ENCODE assay signal across 16 cellular contexts in genomic region chr10:11086177-11086576, GRCh38.
A peak's percentile ranks its signal among the peaks of the same experiment; 100 is the strongest.
DNase-seq lines count a peak whose midpoint lies in the region; ATAC-seq and TF ChIP-seq lines count a peak whose summit lies in the region.
"Had no signal": no experiment of that assay in that cellular context is flagged by ENCODE, and none has a peak within 500 bp of the region (broad histone marks: within the 10 kb centered on the region; RNA-seq: fewer than 3 reads in every experiment).

No MANE protein-coding gene starts in this region.

- H4K20me1 ChIP-seq in neural progenitor cell (ENCODE audit: low read depth): no peaks in the 10 kb centered on the region

- DNase-seq in right atrium auricular region (ENCODE audit: low spot score): peak; percentile 73
- no peak for DNase-seq in neural progenitor cell (ENCODE audit: low spot score)
- DNase-seq in uterus: peak; percentile 50 to 71
- DNase-seq in activated CD4-positive, alpha-beta T cell treated with anti-CD3 and anti-CD28 coated beads for 4 hours: no peak
- DNase-seq in stimulated activated CD4-positive, alpha-beta T cell treated with anti-CD3 and anti-CD28 coated beads, Interleukin-12 subunit alpha, Interleukin-12 subunit beta, amount 100 ng/mL, for 4 hours: no peak
- no peak for DNase-seq in stimulated activated CD4-positive, alpha-beta T cell treated with anti-CD3 and anti-CD28 coated beads, Interleukin-2, amount 100 ng/mL, for 24 hours
- DNase-seq: ACHN; CD4-positive, CD25-positive, alpha-beta regulatory T cell; DMS53; Karpas-422; NCI-H1105 treated with DMSO at 0.1 percent for 48 hours; NCI-H187; NCI-H82 had no signal

- H3K4me3 ChIP-seq in gastroesophageal sphincter (no peak overlapping the region), right atrium auricular region (no peak overlapping the region), neural progenitor cell (no peak overlapping the region), uterus (no peak overlapping the region)
- H3K4me3 ChIP-seq: GM12878 had no signal

- H3K27ac ChIP-seq in gastroesophageal sphincter (no peak overlapping the region), right atrium auricular region (peak overlapping the region; percentile 51 to 82), neural progenitor cell (no peak overlapping the region), uterus (peak overlapping the region; percentile 18 to 56)

- no peaks in the 10 kb centered on the region for H3K36me3 ChIP-seq in gastroesophageal sphincter
- no peaks in the 10 kb centered on the region for H3K36me3 ChIP-seq in right atrium auricular region
- H3K36me3 ChIP-seq in neural progenitor cell: no peaks in the 10 kb centered on the region
- H3K36me3 ChIP-seq in uterus: no peaks in the 10 kb centered on the region

- H3K79me2 ChIP-seq in neural progenitor cell (ENCODE audit: low read depth): no peaks in the 10 kb centered on the region

- TF ChIP-seq CTCF in gastroesophageal sphincter (IDR thresholded peaks at IDR 0.05): no peak
- TF ChIP-seq CTCF in right atrium auricular region (IDR thresholded peaks at IDR 0.05): no peak
- no peak for TF ChIP-seq CTCF in neural progenitor cell (IDR thresholded peaks at IDR 0.05)
- no peak for TF ChIP-seq CTCF in uterus (IDR thresholded peaks at IDR 0.05)

- H3K9me3 Mint-ChIP-seq in neural progenitor cell: peaks cover 6% of the 10 kb centered on the region

- TF ChIP-seq EP300 in gastroesophageal sphincter (IDR thresholded peaks at IDR 0.05): no peak

- peak; percentile 66 for ATAC-seq in gastroesophageal sphincter
- ATAC-seq: GM12878, Panc1 had no signal

- H3K4me1 ChIP-seq in gastroesophageal sphincter: peaks cover 4 to 39% (median 21%) of the 10 kb centered on the region in 3 donors
- peaks cover 0 to 64% of the 10 kb centered on the region in 2 donors for H3K4me1 ChIP-seq in right atrium auricular region
- no peaks in the 10 kb centered on the region for H3K4me1 ChIP-seq in neural progenitor cell
- H3K4me1 ChIP-seq in uterus: no peaks in the 10 kb centered on the region

- H3K4me1 Mint-ChIP-seq in neural progenitor cell: peaks cover 2% of the 10 kb centered on the region
- H3K4me1 Mint-ChIP-seq: CD4-positive, CD25-positive, alpha-beta regulatory T cell had no signal

- intact Hi-C loops in uterus (cut with DNase I; ENCODE audit: low total_unique reads): no loop called here

- no peaks in the 10 kb centered on the region for H3K27me3 Mint-ChIP-seq in neural progenitor cell (ENCODE audit: insufficient read depth, low read depth)
- H3K27me3 Mint-ChIP-seq: CD4-positive, CD25-positive, alpha-beta regulatory T cell had no signal

- H2AFZ ChIP-seq in neural progenitor cell (replicated peaks): no peak overlapping the region

- H3K4me3 Mint-ChIP-seq in neural progenitor cell: no peak overlapping the region
- H3K4me3 Mint-ChIP-seq: CD4-positive, CD25-positive, alpha-beta regulatory T cell had no signal

- H3K27ac Mint-ChIP-seq in neural progenitor cell: peak overlapping the region; percentile 70
- H3K27ac Mint-ChIP-seq: CD4-positive, CD25-positive, alpha-beta regulatory T cell had no signal

- TF ChIP-seq POLR2A in gastroesophageal sphincter (IDR thresholded peaks at IDR 0.05): no peak
- TF ChIP-seq POLR2A in uterus (IDR thresholded peaks at IDR 0.05): no peak

- H3K36me3 Mint-ChIP-seq in neural progenitor cell: no peaks in the 10 kb centered on the region
- H3K36me3 Mint-ChIP-seq: CD4-positive, CD25-positive, alpha-beta regulatory T cell had no signal

- H3K9ac ChIP-seq in neural progenitor cell: no peak overlapping the region

- 18 to 35% methylated on average over 4 to 8 of the region's 9 CpGs for WGBS in gastroesophageal sphincter (ENCODE audit: low coverage in 1 of 2), 2 donors

- H3K4me2 ChIP-seq in neural progenitor cell: no peak overlapping the region

- no peaks in the 10 kb centered on the region for H3F3A ChIP-seq in neural progenitor cell (ENCODE audit: low read depth)

- no peaks in the 10 kb centered on the region for H3K27me3 ChIP-seq in gastroesophageal sphincter
- H3K27me3 ChIP-seq in right atrium auricular region: no peaks in the 10 kb centered on the region
- no peaks in the 10 kb centered on the region for H3K27me3 ChIP-seq in neural progenitor cell
- H3K27me3 ChIP-seq in uterus: no peaks in the 10 kb centered on the region

- H3K9me3 ChIP-seq in gastroesophageal sphincter: no peaks in the 10 kb centered on the region
- no peaks in the 10 kb centered on the region for H3K9me3 ChIP-seq in right atrium auricular region
- H3K9me3 ChIP-seq in neural progenitor cell (ENCODE audit: low read depth): no peaks in the 10 kb centered on the region
- no peaks in the 10 kb centered on the region for H3K9me3 ChIP-seq in uterus

Comparison
In these comparisons a context has a peak if more than half of its experiments do, and no peak if none do; other contexts are left out.
1. H3K27ac ChIP-seq: peak in right atrium auricular region (2 of 2) and uterus (2 of 2); none in gastroesophageal sphincter (0 of 4) and neural progenitor cell (single experiment).
2. DNase-seq: peak in right atrium auricular region (single experiment) and uterus (2 of 2); none in neural progenitor cell (single experiment), activated CD4-positive, alpha-beta T cell treated with anti-CD3 and anti-CD28 coated beads for 4 hours (0 of 2), stimulated activated CD4-positive, alpha-beta T cell treated with anti-CD3 and anti-CD28 coated beads, Interleukin-12 subunit alpha, Interleukin-12 subunit beta, amount 100 ng/mL, for 4 hours (single experiment) and stimulated activated CD4-positive, alpha-beta T cell treated with anti-CD3 and anti-CD28 coated beads, Interleukin-2, amount 100 ng/mL, for 24 hours (0 of 2).